In genomic region chr4:89319756-89320155, GRCh38 we compare ENCODE assay signal across 1 cellular context.
TF ChIP-seq lines count a peak whose summit lies in the region.

No MANE protein-coding gene starts in this region.

TF ChIP-seq in H1, 55 proteins besides CTCF, POLR2A, EP300 and RAD21 (continued from another document):
- TF ChIP-seq ATF2 (IDR thresholded peaks at IDR 0.05; ENCODE audit: low read length), result no peak
- no peak for TF ChIP-seq KDM1A (IDR thresholded peaks at IDR 0.05; ENCODE audit: borderline replicate concordance, low read length)
- TF ChIP-seq CBX8 (IDR thresholded peaks at IDR 0.05; ENCODE audit: borderline replicate concordance, low read depth, low read length), result no peak
- TF ChIP-seq SIX5 (IDR thresholded peaks at IDR 0.05; ENCODE audit: low read depth, low read length), result no peak
- TF ChIP-seq SP4 (IDR thresholded peaks at IDR 0.05; ENCODE audit: low read length), result no peak
- TF ChIP-seq CBX5 (IDR thresholded peaks at IDR 0.05; ENCODE audit: low read depth, low read length), result no peak
- no peak for TF ChIP-seq NANOG (IDR thresholded peaks at IDR 0.05; ENCODE audit: insufficient read depth, low read depth, low read length, poor library complexity, severe bottlenecking)
- TF ChIP-seq TAF1 (IDR thresholded peaks at IDR 0.05; ENCODE audit: low read depth, low read length), result no peak
- TF ChIP-seq SUZ12 (IDR thresholded peaks at IDR 0.05; ENCODE audit: low read length), result no peak
- TF ChIP-seq YY1 (IDR thresholded peaks at IDR 0.05; ENCODE audit: low read depth, low read length), result no peak
TF ChIP-seq in H1: peak in this region for 0.
